Comparison of ENCODE assay signal across 13 cellular contexts in genomic region chrX:111270339-111270738, GRCh38. TPM values are rescaled to one million over a fixed set of nuclear protein-coding genes. Genes with fewer than 3 reads are reported as not detected.
DNase-seq lines count a peak whose midpoint lies in the region; ATAC-seq and TF ChIP-seq lines count a peak whose summit lies in the region.
"Had no signal": no experiment of that assay in that cellular context is flagged by ENCODE, and none has a peak within 500 bp of the region (broad histone marks: within the 10 kb centered on the region; RNA-seq: fewer than 3 reads in every experiment).

Gene CAPN6, minus strand, starts transcription at chrX:111270483. Its CDS starts 6,547 bp downstream, at chrX:111263936.

- peaks cover 26% of the 10 kb centered on the region for H3K27me3 ChIP-seq in A673 (replicated peaks; ENCODE audit: insufficient read depth, low read depth, low read length, poor library complexity)
- peaks cover 14% of the 10 kb centered on the region for H3K27me3 ChIP-seq in IMR-90 (ENCODE audit: control insufficient read depth, insufficient read depth, low read length)
- H3K27me3 ChIP-seq: tibial artery had no signal

- no peak within 1 kb of the TSS for H3K18ac ChIP-seq in IMR-90 (ENCODE audit: low read depth, low read length)

- POLR2A ChIA-PET in A673 (lab: Charles Lee; ENCODE audit: low non-redundant PET): no interaction called here
- POLR2A ChIA-PET in IMR-90 (lab: Charles Lee; ENCODE audit: unreplicated experiment): no interaction called here

- H3K4me2 ChIP-seq in IMR-90 (ENCODE audit: low read depth, low read length): no peak within 1 kb of the TSS
- H3K4me2 ChIP-seq: A549 had no signal

- no peak within 1 kb of the TSS for H4K8ac ChIP-seq in IMR-90 (ENCODE audit: low read depth in 2 of 2, low read length in 2 of 2)

- no peak within 1 kb of the TSS for H3K23ac ChIP-seq in IMR-90 (ENCODE audit: low read depth, low read length)

- no peak for ATAC-seq in IMR-90 (ENCODE audit: low read depth)
- peak; percentile 47 for ATAC-seq in mucosa of descending colon
- ATAC-seq in left lobe of liver: no peak
- no peak for ATAC-seq in GM19467 (IDR thresholded peaks at IDR 0.05; ENCODE audit: unreplicated experiment)
- ATAC-seq: A549 had no signal

- no peak within 1 kb of the TSS for H2AFZ ChIP-seq in IMR-90 (replicated peaks; ENCODE audit: low read length, poor library complexity)

- dilution Hi-C loops in IMR-90 (cut with HindIII; ENCODE audit: low sequenced_read_pairs, unreplicated experiment): no loop called here

- no peak within 1 kb of the TSS for H3K27ac ChIP-seq in A673 (ENCODE audit: low read depth, low read length, poor library complexity, severe bottlenecking)
- H3K27ac ChIP-seq in IMR-90 (ENCODE audit: insufficient read depth, low read length): no peak within 1 kb of the TSS
- H3K27ac ChIP-seq: A549, tibial artery had no signal

- no peaks in the 10 kb centered on the region for H3K9me1 ChIP-seq in IMR-90 (ENCODE audit: insufficient read depth, low read length)

- no peak within 1 kb of the TSS for H4K5ac ChIP-seq in IMR-90 (ENCODE audit: low read depth, low read length)

- no peak within 1 kb of the TSS for H2BK5ac ChIP-seq in IMR-90 (ENCODE audit: low read depth, low read length, poor library complexity, severe bottlenecking)

- DNase-seq in A673 (ENCODE audit: low spot score) (peak; percentile 19), IMR-90 (peak; percentile 5), epithelial cell of esophagus (ENCODE audit: low read depth) (peak; percentile 65), mucosa of descending colon (peak; percentile 10 to 38 (median 20)), left lobe of liver (ENCODE audit: low spot score) (no peak), posterior vena cava (ENCODE audit: low spot score) (no peak)
- DNase-seq in central memory CD4-positive, alpha-beta T cell: no peak
- DNase-seq: DND-41, kidney glomerular epithelial cell, tibial artery had no signal

- intact Hi-C loops in A673 (cut with micrococcal nuclease; ENCODE audit: unreplicated experiment): no loop called here
- intact Hi-C loops in IMR-90 (cut with micrococcal nuclease): no loop called here
- intact Hi-C loops in mucosa of descending colon (cut with DNase I, micrococcal nuclease): no loop called here
- intact Hi-C loops in posterior vena cava (cut with DNase I): no loop called here

- H3K9ac ChIP-seq in IMR-90 (ENCODE audit: low read depth, low read length): no peak within 1 kb of the TSS

- no peaks in the 10 kb centered on the region for H3K4me1 ChIP-seq in A673 (ENCODE audit: insufficient read depth, low read length, poor library complexity, severe bottlenecking)
- no peaks in the 10 kb centered on the region for H3K4me1 ChIP-seq in IMR-90 (ENCODE audit: control insufficient read depth, insufficient read depth, low read length)
- no peaks in the 10 kb centered on the region for H3K4me1 ChIP-seq in mucosa of descending colon (ENCODE audit: low read depth)
- H3K4me1 ChIP-seq: A549, tibial artery had no signal

- no CpG with 5 or more reads among the region's 8 CpGs for WGBS in IMR-90 (ENCODE audit: extremely low coverage in 2 of 2, insufficient read length in 1 of 2), 2 experiments

- H2BK15ac ChIP-seq in IMR-90 (ENCODE audit: low read depth, low read length): no peak within 1 kb of the TSS

- no peaks in the 10 kb centered on the region for H3K79me1 ChIP-seq in IMR-90 (ENCODE audit: low read depth in 1 of 2, low read length in 2 of 2)

- in situ Hi-C loops in IMR-90 (cut with MboI; ENCODE audit: low sequenced_read_pairs): no loop called here

- H3K4me3 ChIP-seq in A673 (ENCODE audit: low read depth, low read length, poor library complexity, severe bottlenecking): no peak within 1 kb of the TSS
- H3K4me3 ChIP-seq in IMR-90 (ENCODE audit: insufficient read depth, low read depth, low read length): no peak within 1 kb of the TSS
- no peak within 1 kb of the TSS for H3K4me3 ChIP-seq in epithelial cell of esophagus (ENCODE audit: low read length)
- H3K4me3 ChIP-seq in mucosa of descending colon: no peak within 1 kb of the TSS
- H3K4me3 ChIP-seq: A549 had no signal

- no peak for TF ChIP-seq POLR2A in IMR-90 (IDR thresholded peaks at IDR 0.05; ENCODE audit: low read depth, low read length)

- no peak for TF ChIP-seq RAD21 in IMR-90 (IDR thresholded peaks at IDR 0.05; ENCODE audit: low read length)

- no peak within 1 kb of the TSS for H2AK9ac ChIP-seq in IMR-90 (replicated peaks; ENCODE audit: low read depth, low read length, poor library complexity)

- no peak within 1 kb of the TSS for H3K56ac ChIP-seq in IMR-90 (ENCODE audit: extremely low read depth, insufficient read depth, low read length)

- BruUV-seq in A673 (replicated peaks; lab: Mats Ljungman, UMichigan) (no TSS peak), IMR-90 (replicated peaks; lab: Mats Ljungman, UMichigan) (no TSS peak)

- H3K4ac ChIP-seq in IMR-90 (ENCODE audit: low read depth, low read length): no peak within 1 kb of the TSS

- H3K14ac ChIP-seq in IMR-90 (replicated peaks; ENCODE audit: low read depth, low read length): no peak within 1 kb of the TSS

- no peaks in the 10 kb centered on the region for H4K20me1 ChIP-seq in IMR-90 (ENCODE audit: insufficient read depth, low read length)

- no peak within 1 kb of the TSS for H4K91ac ChIP-seq in IMR-90 (ENCODE audit: insufficient read depth, low read depth, low read length)

- H3K9me3 ChIP-seq in A673 (ENCODE audit: low read depth, low read length, poor library complexity, severe bottlenecking) (no peaks in the 10 kb centered on the region), IMR-90 (ENCODE audit: control insufficient read depth, insufficient read depth, low read length) (no peaks in the 10 kb centered on the region), mucosa of descending colon (no peaks in the 10 kb centered on the region)
- H3K9me3 ChIP-seq: A549, tibial artery had no signal

- H3K36me3 ChIP-seq in A673 (ENCODE audit: insufficient read depth, low read length, poor library complexity, severe bottlenecking): no peaks in the 10 kb centered on the region
- H3K36me3 ChIP-seq in IMR-90 (ENCODE audit: control insufficient read depth, insufficient read depth, low read length): no peaks in the 10 kb centered on the region
- no peaks in the 10 kb centered on the region for H3K36me3 ChIP-seq in mucosa of descending colon (ENCODE audit: low read depth)
- H3K36me3 ChIP-seq: tibial artery had no signal

- H2BK120ac ChIP-seq in IMR-90 (ENCODE audit: low read depth, low read length): no peak within 1 kb of the TSS

- H2BK20ac ChIP-seq in IMR-90 (ENCODE audit: low read depth, low read length): no peak within 1 kb of the TSS

- TF ChIP-seq CTCF in A673 (conservative IDR thresholded peaks at IDR 0.05; ENCODE audit: low read depth, low read length): no peak
- TF ChIP-seq CTCF in IMR-90 (conservative IDR thresholded peaks at IDR 0.05; ENCODE audit: low read depth, low read length): no peak
- TF ChIP-seq CTCF in epithelial cell of esophagus (IDR thresholded peaks at IDR 0.05; ENCODE audit: insufficient read depth, low read depth, low read length, missing control alignments): no peak
- TF ChIP-seq CTCF in mucosa of descending colon (IDR thresholded peaks at IDR 0.05): no peak

- H2AK5ac ChIP-seq in IMR-90 (ENCODE audit: low read depth, low read length): no peak within 1 kb of the TSS

- CTCF ChIA-PET in A673 (lab: Charles Lee) (no interaction called here), IMR-90 (lab: Yijun Ruan, JAX) (no interaction called here)

TF ChIP-seq in IMR-90, 13 proteins besides CTCF, POLR2A, EP300 and RAD21:
- TF ChIP-seq USF2 (IDR thresholded peaks at IDR 0.05; ENCODE audit: low read depth, low read length): no peak
- TF ChIP-seq CHD1 (IDR thresholded peaks at IDR 0.05; ENCODE audit: low read depth, low read length): no peak
- no peak for TF ChIP-seq NFE2L2 (IDR thresholded peaks at IDR 0.05; ENCODE audit: low read depth, low read length)
- TF ChIP-seq MAFK (IDR thresholded peaks at IDR 0.05; ENCODE audit: low read depth, low read length): no peak
- no peak for TF ChIP-seq CEBPB (IDR thresholded peaks at IDR 0.05; ENCODE audit: low read depth, low read length)
- no peak for TF ChIP-seq ELK1 (IDR thresholded peaks at IDR 0.05; ENCODE audit: borderline replicate concordance, low read depth, low read length)
- TF ChIP-seq RFX5 (IDR thresholded peaks at IDR 0.05; ENCODE audit: low read depth, low read length): no peak
- TF ChIP-seq BHLHE40 (IDR thresholded peaks at IDR 0.05; ENCODE audit: low read depth, low read length): no peak
- no peak for TF ChIP-seq SMC3 (IDR thresholded peaks at IDR 0.05; ENCODE audit: low read depth, low read length)
- no peak for TF ChIP-seq FOS (IDR thresholded peaks at IDR 0.05; ENCODE audit: low read depth, low read length)
- no peak for TF ChIP-seq MXI1 (IDR thresholded peaks at IDR 0.05; ENCODE audit: borderline replicate concordance, low read depth, low read length)
- no peak for TF ChIP-seq MAZ (IDR thresholded peaks at IDR 0.05; ENCODE audit: borderline replicate concordance, low read depth, low read length)
- TF ChIP-seq RCOR1 (IDR thresholded peaks at IDR 0.05; ENCODE audit: insufficient replicate concordance, low read length): no peak

RNA-seq across cellular contexts. Expression of gene CAPN6, which starts in this region (rescaled TPM):
- total RNA-seq in A673 (2021): 0.24 and 0.28 TPM in 2 replicates
- total RNA-seq in IMR-90 (2012; rRNA removed): not detected in 2 replicates
- not detected in 2 replicates for polyA plus RNA-seq in IMR-90 (2012; rRNA removed)
- not detected in 2 replicates for polyA plus RNA-seq in IMR-90 (2012; cell fraction: cytosol; rRNA removed)
- polyA plus RNA-seq in IMR-90 (2012; cell fraction: nucleus; rRNA removed; ENCODE audit: low replicate concordance): not detected in 2 replicates
- total RNA-seq in mucosa of descending colon: 1 to 10 TPM in 2 of 3 donors, under 1 TPM in 1; 0.75 to 4.9 (median 1.7) TPM
- total RNA-seq in left lobe of liver: 0.28 TPM
- total RNA-seq in posterior vena cava: under 1 TPM; 0.14 to 0.33 TPM
- total RNA-seq: pulmonary artery endothelial cell had no signal
- polyA plus RNA-seq: A549 had no signal

Comparison
In these comparisons a context has a peak if more than half of its experiments do, and no peak if none do; other contexts are left out.
1. Peak in DNase-seq in A673; RNA of the gene not detected or under 1 TPM.
2. Peak in DNase-seq in IMR-90; RNA of the gene not detected or under 1 TPM.
3. DNase-seq: peak in epithelial cell of esophagus (single experiment) and mucosa of descending colon (3 of 3); none in left lobe of liver (single experiment), central memory CD4-positive, alpha-beta T cell (single experiment) and posterior vena cava (single experiment).